In the genomic region with DNA sequence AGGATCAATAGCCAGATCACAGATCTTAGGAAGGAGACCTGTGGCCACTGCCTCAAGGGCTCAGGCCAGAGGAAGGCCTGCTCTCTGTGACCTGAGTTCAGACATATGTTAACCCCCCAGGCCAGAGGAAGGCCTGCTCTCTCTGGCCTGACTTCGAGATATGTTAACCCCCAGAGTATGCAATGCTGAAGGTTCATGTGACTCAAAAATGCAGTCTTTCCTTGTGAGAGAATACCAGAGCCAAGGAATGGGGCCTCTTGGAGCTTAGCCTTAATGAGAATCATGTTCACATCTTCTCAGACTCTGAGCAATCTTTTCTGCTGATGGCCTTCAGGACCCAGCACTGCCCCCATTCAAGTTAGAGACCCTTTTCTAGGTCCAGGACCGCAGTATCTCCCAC, we compare ENCODE assay signal across 11 cellular contexts. TPM values are rescaled to one million over a fixed set of nuclear protein-coding genes. Genes with fewer than 3 reads are reported as not detected.
DNase-seq lines count a peak whose midpoint lies in the region; ATAC-seq and TF ChIP-seq lines count a peak whose summit lies in the region.
"Had no signal": no experiment of that assay in that cellular context is flagged by ENCODE, and none has a peak within 500 bp of the region (broad histone marks: within the 10 kb centered on the region; RNA-seq: fewer than 3 reads in every experiment).

No MANE protein-coding gene starts in this region.

- H3K9me3 Mint-ChIP-seq in activated T-cell treated with anti-CD3 and anti-CD28 coated beads, Interleukin-2, amount 50 U/mL, for 72 hours: peaks cover 0 to 2% of the 10 kb centered on the region in 2 donors
- peaks cover 3% of the 10 kb centered on the region for H3K9me3 Mint-ChIP-seq in type B pancreatic cell

- peak overlapping the region; percentile 73 for H3K27ac Mint-ChIP-seq in activated T-cell treated with anti-CD3 and anti-CD28 coated beads, Interleukin-2, amount 50 U/mL, for 72 hours
- peak overlapping the region; percentile 98 for H3K27ac Mint-ChIP-seq in type B pancreatic cell

- H3K4me1 Mint-ChIP-seq in activated T-cell treated with anti-CD3 and anti-CD28 coated beads, Interleukin-2, amount 50 U/mL, for 72 hours (ENCODE audit: low read depth): peaks cover 87% of the 10 kb centered on the region
- H3K4me1 Mint-ChIP-seq in type B pancreatic cell (ENCODE audit: unreplicated experiment): peaks cover 52% of the 10 kb centered on the region

- no peak for TF ChIP-seq RAD21 in liver (IDR thresholded peaks at IDR 0.05)

- TF ChIP-seq CTCF in liver (IDR thresholded peaks at IDR 0.05; ENCODE audit: low read depth, low read length, missing input control): no peak
- no peak for TF ChIP-seq CTCF in type B pancreatic cell (conservative IDR thresholded peaks at IDR 0.05)

- peak overlapping the region; percentile 58 to 59 for H3K9ac ChIP-seq in liver (ENCODE audit: low read depth in 1 of 2, low read length in 2 of 2)

- H3K27me3 ChIP-seq in liver (ENCODE audit: control insufficient read depth in 4 of 4, insufficient read depth in 4 of 4, low read length in 3 of 4): no peaks in the 10 kb centered on the region
- H3K27me3 ChIP-seq: BE2C had no signal

- DNase-seq in activated T-cell treated with anti-CD3 and anti-CD28 coated beads, Interleukin-2, amount 50 U/mL, for 72 hours: no peak
- DNase-seq in activated T-cell treated with anti-CD3 and anti-CD28 coated beads, Interleukin-2, amount 50 U/mL, for 1 hour: no peak
- peak; percentile 65 for DNase-seq in astrocyte of the hippocampus (ENCODE audit: low read depth, low spot score)
- DNase-seq in type B pancreatic cell (ENCODE audit: extremely low spot score, unreplicated experiment): no peak
- no peak for DNase-seq in NCI-H2196 (lab: John Stamatoyannopoulos, UW; ENCODE audit: unreplicated experiment)
- DNase-seq in midbrain (lab: John Stamatoyannopoulos, UW): no peak
- DNase-seq: activated naive CD4-positive, alpha-beta T cell treated with Interleukin-2 at 50 U/mL for 16 hours; BE2C; GOT3 had no signal

- peaks cover 4 to 17% of the 10 kb centered on the region in 2 donors for H3K36me3 Mint-ChIP-seq in activated T-cell treated with anti-CD3 and anti-CD28 coated beads, Interleukin-2, amount 50 U/mL, for 72 hours (ENCODE audit: insufficient read depth in 2 of 2)
- H3K36me3 Mint-ChIP-seq in type B pancreatic cell: peaks cover 28% of the 10 kb centered on the region

- H3K36me3 ChIP-seq in liver (ENCODE audit: control insufficient read depth in 4 of 4, insufficient read depth in 3 of 4, low read depth in 1 of 4, low read length in 3 of 4): no peaks in the 10 kb centered on the region

- H3K4me1 ChIP-seq in liver (ENCODE audit: control insufficient read depth in 4 of 4, insufficient read depth in 4 of 4, low read length in 3 of 4): peaks cover 23 to 68% (median 49%) of the 10 kb centered on the region in 4 donors

- peak overlapping the region; percentile 77 to 85 for H3K27ac ChIP-seq in liver (ENCODE audit: low read depth in 1 of 2, low read length in 2 of 2)

- H3K9me3 ChIP-seq in liver (ENCODE audit: control insufficient read depth in 4 of 4, low read length in 3 of 4): no peaks in the 10 kb centered on the region
- H3K9me3 ChIP-seq: BE2C had no signal

- H3K4me3 Mint-ChIP-seq in activated T-cell treated with anti-CD3 and anti-CD28 coated beads, Interleukin-2, amount 50 U/mL, for 72 hours: peak overlapping the region; percentile 62 to 69
- H3K4me3 Mint-ChIP-seq in type B pancreatic cell: peak overlapping the region; percentile 18

- no peak for ATAC-seq in activated T-cell treated with anti-CD3 and anti-CD28 coated beads, Interleukin-2, amount 50 U/mL, for 72 hours (replicated peaks in 1 of 2)
- ATAC-seq in HG03039 (IDR thresholded peaks at IDR 0.05; ENCODE audit: unreplicated experiment): no peak

- no peak overlapping the region for H3K4me3 ChIP-seq in liver (ENCODE audit: low read depth in 1 of 3, low read length in 3 of 3)

- 86% methylated on average over 2 of the region's 2 CpGs for WGBS in liver

- no peaks in the 10 kb centered on the region for H3K27me3 Mint-ChIP-seq in activated T-cell treated with anti-CD3 and anti-CD28 coated beads, Interleukin-2, amount 50 U/mL, for 72 hours (ENCODE audit: low read depth)
- no peaks in the 10 kb centered on the region for H3K27me3 Mint-ChIP-seq in type B pancreatic cell

TF ChIP-seq in liver, 16 proteins besides CTCF, POLR2A, EP300 and RAD21:
- no peak for TF ChIP-seq FOXA2 (IDR thresholded peaks at IDR 0.05)
- no peak for TF ChIP-seq GABPA (IDR thresholded peaks at IDR 0.05 in 1 of 2, conservative IDR thresholded peaks at IDR 0.05 in 1 of 2)
- TF ChIP-seq, protein P1, sequence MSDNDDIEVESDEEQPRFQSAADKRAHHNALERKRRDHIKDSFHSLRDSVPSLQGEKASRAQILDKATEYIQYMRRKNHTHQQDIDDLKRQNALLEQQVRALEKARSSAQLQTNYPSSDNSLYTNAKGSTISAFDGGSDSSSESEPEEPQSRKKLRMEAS (IDR thresholded peaks at IDR 0.05): no peak
- no peak for TF ChIP-seq YY1 (IDR thresholded peaks at IDR 0.05)
- no peak for TF ChIP-seq EGR1 (IDR thresholded peaks at IDR 0.05; ENCODE audit: low read depth in 2 of 2)
- no peak for TF ChIP-seq HNF4A (conservative IDR thresholded peaks at IDR 0.05)
- TF ChIP-seq SP1 (IDR thresholded peaks at IDR 0.05): no peak
- TF ChIP-seq HNF4G (IDR thresholded peaks at IDR 0.05): no peak
- TF ChIP-seq FOXA1 (IDR thresholded peaks at IDR 0.05): no peak
- no peak for TF ChIP-seq NR2F2 (IDR thresholded peaks at IDR 0.05)
- TF ChIP-seq TAF1 (conservative IDR thresholded peaks at IDR 0.05): no peak
- no peak for TF ChIP-seq JUND (IDR thresholded peaks at IDR 0.05)
- TF ChIP-seq REST (IDR thresholded peaks at IDR 0.05): no peak
- no peak for TF ChIP-seq RXRA (IDR thresholded peaks at IDR 0.05)
- no peak for TF ChIP-seq ATF3 (IDR thresholded peaks at IDR 0.05)
- no peak for TF ChIP-seq ZBTB33 (IDR thresholded peaks at IDR 0.05)

RNA-seq across cellular contexts. Expression of gene MBNL2, which starts 36.7 kb away (rescaled TPM):
- 10 to 100 TPM; 14.9 to 26.9 TPM for total RNA-seq in activated T-cell treated with anti-CD3 and anti-CD28 coated beads, Interleukin-2, amount 50 U/mL, for 72 hours
- 10 to 100 TPM; 16.0 to 49.6 TPM for total RNA-seq in liver
- 10 to 100 TPM; 32.5 to 41.0 TPM for polyA plus RNA-seq in liver
- total RNA-seq in type B pancreatic cell (ENCODE audit: low replicate concordance): 43.7 and 81.7 TPM in 2 replicates
